In the genomic region with DNA sequence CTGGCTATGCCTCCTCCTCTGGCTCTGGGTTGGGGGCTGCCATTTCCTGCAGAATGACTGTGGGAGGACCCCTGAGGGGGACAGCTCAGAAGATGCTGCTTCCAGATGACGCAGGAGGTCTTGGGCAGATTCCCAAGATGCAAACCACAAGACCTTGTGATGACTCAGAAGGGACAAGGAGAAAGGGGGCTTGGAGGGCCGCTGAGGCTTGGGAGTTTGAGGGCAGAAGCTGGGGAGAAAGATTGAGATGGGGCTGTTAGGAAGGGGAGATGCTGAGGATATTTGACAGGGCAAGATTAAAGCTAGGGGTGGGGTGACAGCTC, we compare ENCODE assay signal across 1 cellular context.
TF ChIP-seq lines count a peak whose summit lies in the region.

No MANE protein-coding gene starts in this region.

TF ChIP-seq in WTC11, 78 proteins besides CTCF, POLR2A, EP300 and RAD21 (continued from another document):
- TF ChIP-seq SOX15 (CRISPR knock-in tag; IDR thresholded peaks at IDR 0.05) (no peak), ZNF219 (CRISPR knock-in tag; IDR thresholded peaks at IDR 0.05; ENCODE audit: borderline replicate concordance) (no peak), E2F5 (CRISPR knock-in tag; IDR thresholded peaks at IDR 0.05) (no peak), NR1H2 (CRISPR knock-in tag; IDR thresholded peaks at IDR 0.05) (no peak), EMX1 (CRISPR knock-in tag; IDR thresholded peaks at IDR 0.05) (no peak), RELA (CRISPR knock-in tag; IDR thresholded peaks at IDR 0.05; ENCODE audit: borderline replicate concordance) (no peak), TP53 (CRISPR knock-in tag; IDR thresholded peaks at IDR 0.05) (no peak), ZBTB21 (CRISPR knock-in tag; IDR thresholded peaks at IDR 0.05; ENCODE audit: borderline replicate concordance) (no peak)
TF ChIP-seq in WTC11: peak in this region for 0.
